1 cellular context compared by ENCODE assay signal in genomic region chr14:51738754-51739153, GRCh38.
TF ChIP-seq lines count a peak whose summit lies in the region.

No MANE protein-coding gene starts in this region.

TF ChIP-seq in GM23338, 12 proteins besides CTCF, POLR2A, EP300 and RAD21 (continued from another document):
- TF ChIP-seq, protein P1, sequence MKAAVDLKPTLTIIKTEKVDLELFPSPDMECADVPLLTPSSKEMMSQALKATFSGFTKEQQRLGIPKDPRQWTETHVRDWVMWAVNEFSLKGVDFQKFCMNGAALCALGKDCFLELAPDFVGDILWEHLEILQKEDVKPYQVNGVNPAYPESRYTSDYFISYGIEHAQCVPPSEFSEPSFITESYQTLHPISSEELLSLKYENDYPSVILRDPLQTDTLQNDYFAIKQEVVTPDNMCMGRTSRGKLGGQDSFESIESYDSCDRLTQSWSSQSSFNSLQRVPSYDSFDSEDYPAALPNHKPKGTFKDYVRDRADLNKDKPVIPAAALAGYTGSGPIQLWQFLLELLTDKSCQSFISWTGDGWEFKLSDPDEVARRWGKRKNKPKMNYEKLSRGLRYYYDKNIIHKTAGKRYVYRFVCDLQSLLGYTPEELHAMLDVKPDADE (IDR thresholded peaks at IDR 0.05) = no peak
